Comparison of ENCODE assay signal across 12 cellular contexts in the genomic region with DNA sequence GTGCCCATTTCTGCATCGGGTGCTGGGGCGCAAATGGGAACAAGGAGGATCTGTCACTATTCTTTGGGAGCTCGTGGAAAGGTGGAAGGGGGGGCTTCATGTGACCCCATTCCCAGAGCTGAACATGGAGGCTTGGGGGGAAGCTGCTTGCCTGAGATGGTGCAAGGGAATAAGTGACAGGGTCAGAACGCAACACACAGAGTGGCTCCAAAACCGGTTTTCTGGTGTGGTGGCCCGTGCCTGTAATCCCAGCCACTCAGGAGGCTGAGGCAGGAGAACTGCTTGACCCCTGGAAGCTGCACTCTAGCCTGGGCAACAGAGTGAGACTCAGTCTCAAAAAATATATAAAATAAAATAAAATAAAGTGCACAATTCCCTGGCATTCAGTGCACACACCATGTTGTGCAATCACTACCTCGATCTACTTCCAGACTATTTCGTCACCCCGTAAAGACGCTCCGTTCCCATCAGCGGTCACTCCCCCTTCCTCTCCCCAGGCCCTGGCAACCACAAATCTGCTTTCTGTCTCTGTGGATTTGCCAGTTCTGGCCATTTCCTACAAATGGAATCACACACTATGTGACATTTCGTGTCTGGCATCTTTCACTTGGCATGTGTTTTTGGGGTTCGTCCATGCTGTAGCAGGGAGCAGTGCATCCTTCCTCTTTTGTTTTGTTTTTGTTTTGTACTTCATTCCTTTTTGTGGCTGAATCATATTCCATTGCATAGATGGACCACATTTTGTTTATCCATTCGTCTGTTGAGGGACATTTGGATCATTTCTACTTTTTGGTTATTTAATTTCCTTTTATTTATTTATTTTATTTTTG. TPM values are rescaled to one million over a fixed set of nuclear protein-coding genes. Genes with fewer than 3 reads are reported as not detected.
A peak's percentile ranks its signal among the peaks of the same experiment; 100 is the strongest.
DNase-seq lines count a peak whose midpoint lies in the region; ATAC-seq and TF ChIP-seq lines count a peak whose summit lies in the region.
"Had no signal": no experiment of that assay in that cellular context is flagged by ENCODE, and none has a peak within 500 bp of the region (broad histone marks: within the 10 kb centered on the region; RNA-seq: fewer than 3 reads in every experiment).

No MANE protein-coding gene starts in this region.

- intact Hi-C loops in gastrocnemius medialis (cut with DNase I; ENCODE audit: low total_unique reads): no loop called here

- H3K4me3 ChIP-seq in gastroesophageal sphincter (no peak overlapping the region), gastrocnemius medialis (peak overlapping the region in 1 of 4 donors; percentile 8)

- no peaks in the 10 kb centered on the region for H3K36me3 Mint-ChIP-seq in activated naive CD4-positive, alpha-beta T cell treated with anti-CD3 and anti-CD28 coated beads, Interleukin-2, amount 50 U/mL, for 72 hours

- DNase-seq in EH (ENCODE audit: low read depth) (peak; percentile 86), RWPE1 (ENCODE audit: low spot score) (no peak), gastrocnemius medialis (peak; percentile 77 to 83), GM19240 (ENCODE audit: insufficient read length, low spot score) (no peak), globus pallidus (ENCODE audit: low spot score) (no peak), NCI-H510A (lab: John Stamatoyannopoulos, UW) (no peak)
- no peak for DNase-seq in activated naive CD4-positive, alpha-beta T cell treated with anti-CD3 and anti-CD28 coated beads, Interleukin-2, amount 50 U/mL, for 72 hours (ENCODE audit: low spot score in 2 of 2)
- DNase-seq: activated effector memory CD4-positive, alpha-beta T cell treated with anti-CD3 and anti-CD28 coated beads, Interleukin-2, amount 50 U/mL, for 16 hours; NCI-H187 treated with DMSO at 0.1 percent for 48 hours had no signal

- 55 to 58% methylated on average over 11 to 15 of the region's 15 CpGs for WGBS in gastroesophageal sphincter (ENCODE audit: low coverage in 1 of 2), 2 donors

- H3K27ac Mint-ChIP-seq in activated naive CD4-positive, alpha-beta T cell treated with anti-CD3 and anti-CD28 coated beads, Interleukin-2, amount 50 U/mL, for 72 hours: no peak overlapping the region
- H3K27ac Mint-ChIP-seq: T-helper 2 cell treated with Interferon-gamma antibody and Interleukin-4, amounts not matched to agents 5 μg/mL and 100 μg/mL, for 36 hours had no signal

- POLR2A ChIA-PET in RWPE1 (lab: Yijun Ruan, JAX; ENCODE audit: low non-redundant PET): no interaction called here

- no peaks in the 10 kb centered on the region for H3K36me3 ChIP-seq in gastroesophageal sphincter
- H3K36me3 ChIP-seq in gastrocnemius medialis: no peaks in the 10 kb centered on the region

- TF ChIP-seq POLR2A in gastroesophageal sphincter (IDR thresholded peaks at IDR 0.05) (no peak), gastrocnemius medialis (IDR thresholded peaks at IDR 0.05) (no peak)

- H3K27ac ChIP-seq in RWPE1 (peak overlapping the region; percentile 69), gastroesophageal sphincter (peak overlapping the region in 3 of 4 donors; percentile 33 to 59 (median 43)), gastrocnemius medialis (peak overlapping the region; percentile 26 to 64 (median 56))

- CTCF ChIA-PET in RWPE1 (lab: Yijun Ruan, JAX): interaction anchor here (0.6 kb wide), 1 partner anchor 37 kb away, joined by 3 read pairs; no protein-coding TSS in a partner anchor

- H3K27me3 ChIP-seq in gastroesophageal sphincter (peaks cover 12% of the 10 kb centered on the region), gastrocnemius medialis (peaks cover 0 to 2% (median 0%) of the 10 kb centered on the region in 3 donors)

- no peaks in the 10 kb centered on the region for H3K9me3 Mint-ChIP-seq in activated naive CD4-positive, alpha-beta T cell treated with anti-CD3 and anti-CD28 coated beads, Interleukin-2, amount 50 U/mL, for 72 hours
- H3K9me3 Mint-ChIP-seq: T-helper 2 cell treated with Interferon-gamma antibody and Interleukin-4, amounts not matched to agents 5 μg/mL and 100 μg/mL, for 36 hours had no signal

- H3K9me3 ChIP-seq in gastroesophageal sphincter (no peaks in the 10 kb centered on the region), gastrocnemius medialis (no peaks in the 10 kb centered on the region)

- peak; percentile 92 for ATAC-seq in gastroesophageal sphincter
- peak; percentile 95 to 98 for ATAC-seq in gastrocnemius medialis
- no peak for ATAC-seq in activated naive CD4-positive, alpha-beta T cell treated with anti-CD3 and anti-CD28 coated beads, Interleukin-2, amount 50 U/mL, for 72 hours

- in situ Hi-C loops in gastrocnemius medialis (cut with MboI; ENCODE audit: low sequenced_read_pairs in 4 of 4): no loop called here

- no peak for TF ChIP-seq CTCF in RWPE1 (conservative IDR thresholded peaks at IDR 0.05; ENCODE audit: low read depth)
- TF ChIP-seq CTCF in gastroesophageal sphincter (IDR thresholded peaks at IDR 0.05): no peak
- no peak for TF ChIP-seq CTCF in gastrocnemius medialis (IDR thresholded peaks at IDR 0.05 in 4 of 5, conservative IDR thresholded peaks at IDR 0.05 in 1 of 5)

- TF ChIP-seq EP300 in gastroesophageal sphincter (IDR thresholded peaks at IDR 0.05): no peak

- peaks cover 0 to 15% (median 0%) of the 10 kb centered on the region in 3 donors for H3K4me1 ChIP-seq in gastroesophageal sphincter
- peaks cover 13% of the 10 kb centered on the region in 2 donors for H3K4me1 ChIP-seq in gastrocnemius medialis

RNA-seq across cellular contexts. Expression of a gene that starts 18.3 kb away (rescaled TPM):
- total RNA-seq in gastroesophageal sphincter (1 to 10 TPM in 1 of 4 donors, under 1 TPM in 3; 0.40 to 4.4 (median 0.50) TPM), gastrocnemius medialis (10 to 100 TPM in 1 of 4 donors, 1 to 10 TPM in 1, under 1 TPM in 1, not detected in 1; 0.24 to 77.8 (median 1.3) TPM)
- total RNA-seq in activated naive CD4-positive, alpha-beta T cell treated with anti-CD3 and anti-CD28 coated beads, Interleukin-2, amount 50 U/mL, for 72 hours: not detected
- total RNA-seq: endothelial cell of umbilical vein had no signal

RNA-seq across cellular contexts. Expression of a gene that starts 22.4 kb away (rescaled TPM):
- total RNA-seq in gastroesophageal sphincter (10 to 100 TPM; 53.6 to 92.2 (median 59.9) TPM), gastrocnemius medialis (10 to 100 TPM; 26.0 to 64.9 (median 46.4) TPM)
- 100 to 1,000 TPM in 1 of 2 donors, 10 to 100 TPM in 1; 81.6 to 109 TPM for total RNA-seq in activated naive CD4-positive, alpha-beta T cell treated with anti-CD3 and anti-CD28 coated beads, Interleukin-2, amount 50 U/mL, for 72 hours

Comparison
In these comparisons a context has a peak if more than half of its experiments do, and no peak if none do; other contexts are left out.
1. DNase-seq: peak in EH (single experiment) and gastrocnemius medialis (2 of 2); none in RWPE1 (single experiment), GM19240 (single experiment), globus pallidus (single experiment), NCI-H510A (single experiment) and activated naive CD4-positive, alpha-beta T cell treated with anti-CD3 and anti-CD28 coated beads, Interleukin-2, amount 50 U/mL, for 72 hours (0 of 2).
2. ATAC-seq: peak in gastroesophageal sphincter (single experiment) and gastrocnemius medialis (2 of 2); none in activated naive CD4-positive, alpha-beta T cell treated with anti-CD3 and anti-CD28 coated beads, Interleukin-2, amount 50 U/mL, for 72 hours (0 of 2).
3. Peak in every context shown above with its lines, with median percentiles within 50 percentile points of each other: H3K27ac ChIP-seq.